ENCODE assay signal across 8 cellular contexts in genomic region chr1:1356796-1357401, GRCh38. TPM values are rescaled to one million over a fixed set of nuclear protein-coding genes. Genes with fewer than 3 reads are reported as not detected.
DNase-seq lines count a peak whose midpoint lies in the region; ATAC-seq and TF ChIP-seq lines count a peak whose summit lies in the region.
"Had no signal": no experiment of that assay in that cellular context is flagged by ENCODE, and none has a peak within 500 bp of the region (broad histone marks: within the 10 kb centered on the region; RNA-seq: fewer than 3 reads in every experiment).

No MANE protein-coding gene starts in this region.

- H3K4me1 Mint-ChIP-seq in immature natural killer cell (peaks cover 0 to 3% of the 10 kb centered on the region in 2 donors), GM23338 (peaks cover 38% of the 10 kb centered on the region)

- H3K27me3 Mint-ChIP-seq in immature natural killer cell (ENCODE audit: low read depth in 3 of 3) (peaks cover 5 to 8% (median 6%) of the 10 kb centered on the region in 3 donors), GM23338 (ENCODE audit: insufficient read depth, low read depth, poor library complexity) (peaks cover 42% of the 10 kb centered on the region)

- no peak for ATAC-seq in gastrocnemius medialis
- ATAC-seq in GM23338, result no peak

- in situ Hi-C loops in gastrocnemius medialis (cut with MboI; ENCODE audit: low sequenced_read_pairs in 4 of 4), result no loop called here

- H3K9me3 ChIP-seq in MG63 (no peaks in the 10 kb centered on the region), fibroblast of lung (ENCODE audit: control insufficient read depth, insufficient read depth, low read depth, low read length) (no peaks in the 10 kb centered on the region), gastrocnemius medialis (no peaks in the 10 kb centered on the region)

- TF ChIP-seq POLR2A in gastrocnemius medialis (IDR thresholded peaks at IDR 0.05), result no peak

- H3K79me2 ChIP-seq in fibroblast of lung (ENCODE audit: control insufficient read depth, insufficient read depth, low read length) (peaks cover 60% of the 10 kb centered on the region), GM23338 (replicated peaks; ENCODE audit: insufficient read depth) (no peaks in the 10 kb centered on the region)

- H3K27me3 ChIP-seq in MG63, result no peaks in the 10 kb centered on the region
- no peaks in the 10 kb centered on the region for H3K27me3 ChIP-seq in fibroblast of lung (ENCODE audit: control insufficient read depth, insufficient read depth, low read length)
- peaks cover 25 to 44% (median 43%) of the 10 kb centered on the region in 3 donors for H3K27me3 ChIP-seq in gastrocnemius medialis
- peaks cover 28% of the 10 kb centered on the region for H3K27me3 ChIP-seq in GM23338 (ENCODE audit: insufficient read depth)

- H3K4me3 Mint-ChIP-seq in immature natural killer cell, result no peak overlapping the region
- no peak overlapping the region for H3K4me3 Mint-ChIP-seq in GM23338

- H3K9me2 ChIP-seq in GM23338 (ENCODE audit: insufficient read depth), result no peaks in the 10 kb centered on the region

- H3K4me3 ChIP-seq in MG63, result peak overlapping the region; percentile 91
- H3K4me3 ChIP-seq in fibroblast of lung (replicated peaks in 1 of 4; ENCODE audit: control extremely low read depth in 1 of 4, insufficient read depth in 1 of 4, low read depth in 3 of 4, low read length in 4 of 4), result peak overlapping the region; percentile 91 to 98 (median 97)
- H3K4me3 ChIP-seq in gastrocnemius medialis, result peak overlapping the region; percentile 32 to 54 (median 50)
- H3K4me3 ChIP-seq in GM23338, result no peak overlapping the region

- peak overlapping the region; percentile 92 for H3K9ac ChIP-seq in fibroblast of lung (ENCODE audit: insufficient read depth, low read length)
- H3K9ac ChIP-seq: KMS-11 had no signal

- peaks cover 31% of the 10 kb centered on the region for H3F3A ChIP-seq in GM23338 (replicated peaks; ENCODE audit: low read depth)

- TF ChIP-seq CTCF in fibroblast of lung (conservative IDR thresholded peaks at IDR 0.05 in 1 of 2, IDR thresholded peaks at IDR 0.05 in 1 of 2; ENCODE audit: low read depth in 1 of 2, low read length in 2 of 2), result no peak
- TF ChIP-seq CTCF in gastrocnemius medialis (IDR thresholded peaks at IDR 0.05 in 4 of 5, conservative IDR thresholded peaks at IDR 0.05 in 1 of 5), result no peak
- TF ChIP-seq CTCF in GM23338 (conservative IDR thresholded peaks at IDR 0.05; ENCODE audit: low read depth in 2 of 2), result no peak

- H2AFZ ChIP-seq in fibroblast of lung (ENCODE audit: low read length) (no peak overlapping the region), GM23338 (no peak overlapping the region)

- H3K4me1 ChIP-seq in fibroblast of lung (ENCODE audit: control insufficient read depth, extremely low read depth, insufficient read depth, low read length) (peaks cover 43% of the 10 kb centered on the region), gastrocnemius medialis (peaks cover 21 to 50% of the 10 kb centered on the region in 2 donors), GM23338 (ENCODE audit: insufficient read depth) (peaks cover 35% of the 10 kb centered on the region)

- H3K27ac ChIP-seq in fibroblast of lung (ENCODE audit: insufficient read depth, low read length) (peak overlapping the region; percentile 96), gastrocnemius medialis (peak overlapping the region; percentile 65 to 80 (median 72)), GM23338 (ENCODE audit: low read depth) (no peak overlapping the region)
- H3K27ac ChIP-seq: KMS-11 had no signal

- H3K27ac Mint-ChIP-seq in immature natural killer cell (no peak overlapping the region), GM23338 (no peak overlapping the region; the same call in 1 of the 2 replicates)

- H3K36me3 Mint-ChIP-seq in immature natural killer cell (no peaks in the 10 kb centered on the region), GM23338 (ENCODE audit: low read depth) (no peaks in the 10 kb centered on the region)

- peak; percentile 50 for DNase-seq in MG63
- no peak for DNase-seq in fibroblast of lung (ENCODE audit: low read depth in 2 of 2)
- peak in 1 of 2 donors; percentile 16 for DNase-seq in gastrocnemius medialis
- no peak for DNase-seq in immature natural killer cell
- no peak for DNase-seq in GM23338 (ENCODE audit: low spot score)
- no peak for DNase-seq in T-helper 2 cell
- DNase-seq: activated effector memory CD4-positive, alpha-beta T cell treated with anti-CD3 and anti-CD28 coated beads, Interleukin-2, amount 50 U/mL, for 16 hours had no signal

- peak overlapping the region; percentile 87 for H3K4me2 ChIP-seq in fibroblast of lung (ENCODE audit: extremely low read depth, insufficient read depth, low read length)
- H3K4me2 ChIP-seq in GM23338, result no peak overlapping the region
- H3K4me2 ChIP-seq: KMS-11 had no signal

- H3K9me3 Mint-ChIP-seq in immature natural killer cell, result no peaks in the 10 kb centered on the region
- no peaks in the 10 kb centered on the region; the same call in 2 of the 3 replicates for H3K9me3 Mint-ChIP-seq in GM23338

- peaks cover 30% of the 10 kb centered on the region for H3K36me3 ChIP-seq in MG63
- H3K36me3 ChIP-seq in fibroblast of lung (ENCODE audit: control insufficient read depth, insufficient read depth, low read length), result peaks cover 25% of the 10 kb centered on the region
- no peaks in the 10 kb centered on the region for H3K36me3 ChIP-seq in gastrocnemius medialis
- H3K36me3 ChIP-seq in GM23338 (ENCODE audit: insufficient read depth), result no peaks in the 10 kb centered on the region

- H4K20me1 ChIP-seq in fibroblast of lung (ENCODE audit: control insufficient read depth, extremely low read depth, insufficient read depth, low read length) (no peaks in the 10 kb centered on the region), GM23338 (replicated peaks; ENCODE audit: insufficient read depth) (no peaks in the 10 kb centered on the region; the same call in 1 of the 2 replicates)

- intact Hi-C loops in gastrocnemius medialis (cut with DNase I; ENCODE audit: low total_unique reads), result no loop called here

TF ChIP-seq in GM23338, 12 proteins besides CTCF, POLR2A, EP300 and RAD21 (continues in another document):
- TF ChIP-seq JUNB (IDR thresholded peaks at IDR 0.05; ENCODE audit: unreplicated experiment), result no peak

RNA-seq across cellular contexts. Expression of gene MXRA8, which starts 1.5 kb away (rescaled TPM):
- total RNA-seq in MG63 (2014; rRNA removed; shearing (Covaris generic); ENCODE audit: low replicate concordance), result 259 and 316 TPM in 2 replicates
- 262 and 397 TPM in 2 replicates for total RNA-seq in fibroblast of lung
- 205 and 239 TPM in 2 replicates for polyA plus RNA-seq in fibroblast of lung
- polyA plus RNA-seq in fibroblast of lung (2012), result 320 and 409 TPM in 2 replicates
- polyA minus RNA-seq in fibroblast of lung (ENCODE audit: low replicate concordance), result 638 and 877 TPM in 2 replicates
- total RNA-seq in gastrocnemius medialis, result 10 to 100 TPM; 13.9 to 41.9 (median 34.2) TPM
- not detected for polyA plus RNA-seq in immature natural killer cell
- total RNA-seq in GM23338 (2014; rRNA removed; shearing (Covaris generic)), result 11.7 and 17.2 TPM in 2 replicates
- 7.6 and 9.1 TPM in 2 replicates for polyA plus RNA-seq in GM23338 (2016; fragmentation: Nextera tagmentation; extraction: Ambion mirVana)

RNA-seq across cellular contexts. Expression of gene DVL1, which starts 7.7 kb away (rescaled TPM):
- 55.3 and 107 TPM in 2 replicates for total RNA-seq in MG63 (2014; rRNA removed; shearing (Covaris generic); ENCODE audit: low replicate concordance)
- total RNA-seq in fibroblast of lung, result 78.3 and 107 TPM in 2 replicates
- 9.1 and 12.5 TPM in 2 replicates for polyA plus RNA-seq in fibroblast of lung
- 23.4 and 43.6 TPM in 2 replicates for polyA plus RNA-seq in fibroblast of lung (2012)
- polyA minus RNA-seq in fibroblast of lung (ENCODE audit: low replicate concordance), result 14.8 and 16.0 TPM in 2 replicates
- 100 to 1,000 TPM; 196 to 311 (median 258) TPM for total RNA-seq in gastrocnemius medialis
- 1 to 10 TPM in 2 of 3 donors, under 1 TPM in 1; 0.78 to 1.5 (median 1.4) TPM for polyA plus RNA-seq in immature natural killer cell
- total RNA-seq in GM23338 (2014; rRNA removed; shearing (Covaris generic)), result 62.7 and 69.7 TPM in 2 replicates
- 13.5 and 15.4 TPM in 2 replicates for polyA plus RNA-seq in GM23338 (2016; fragmentation: Nextera tagmentation; extraction: Ambion mirVana)

RNA-seq across cellular contexts. Expression of gene AURKAIP1, which starts 18.1 kb away (rescaled TPM):
- total RNA-seq in MG63 (2014; rRNA removed; shearing (Covaris generic); ENCODE audit: low replicate concordance), result 94.2 and 226 TPM in 2 replicates
- total RNA-seq in fibroblast of lung (83.2 and 85.2 TPM in 2 replicates), gastrocnemius medialis (100 to 1,000 TPM; 165 to 450 (median 234) TPM)
- polyA plus RNA-seq in fibroblast of lung (42.2 and 66.9 TPM in 2 replicates), immature natural killer cell (100 to 1,000 TPM; 168 to 216 (median 190) TPM), GM23338 (2016; fragmentation: Nextera tagmentation; extraction: Ambion mirVana) (355 and 369 TPM in 2 replicates)
- 92.6 and 179 TPM in 2 replicates for polyA plus RNA-seq in fibroblast of lung (2012)
- polyA minus RNA-seq in fibroblast of lung (ENCODE audit: low replicate concordance), result 7.1 and 8.1 TPM in 2 replicates
- total RNA-seq in GM23338 (2014; rRNA removed; shearing (Covaris generic)), result 156 and 167 TPM in 2 replicates

RNA-seq across cellular contexts. Expression of gene TAS1R3, which starts 25.8 kb away (rescaled TPM):
- not detected in 2 replicates for total RNA-seq in MG63 (2014; rRNA removed; shearing (Covaris generic); ENCODE audit: low replicate concordance)
- total RNA-seq in fibroblast of lung (0.17 and 0.26 TPM in 2 replicates), gastrocnemius medialis (under 1 TPM in 2 of 4 donors, not detected in 2; 0.20 to 0.44 TPM)
- polyA plus RNA-seq in fibroblast of lung (0.01 and 0.02 TPM in 2 replicates), immature natural killer cell (under 1 TPM in 1 of 3 donors, not detected in 2; 0.08 TPM), GM23338 (2016; fragmentation: Nextera tagmentation; extraction: Ambion mirVana) (0.12 TPM in 1 of 2 replicates, not detected in the other)
- polyA plus RNA-seq in fibroblast of lung (2012), result 0.06 and 0.13 TPM in 2 replicates
- polyA minus RNA-seq in fibroblast of lung (ENCODE audit: low replicate concordance), result not detected in 2 replicates
- 0.14 TPM in 1 of 2 replicates, not detected in the other for total RNA-seq in GM23338 (2014; rRNA removed; shearing (Covaris generic))

RNA-seq across cellular contexts. Expression of gene CPTP, which starts 32.3 kb away (rescaled TPM):
- 18.1 and 31.1 TPM in 2 replicates for total RNA-seq in MG63 (2014; rRNA removed; shearing (Covaris generic); ENCODE audit: low replicate concordance)
- total RNA-seq in fibroblast of lung, result 9.0 and 10.1 TPM in 2 replicates
- polyA plus RNA-seq in fibroblast of lung, result 6.0 and 6.2 TPM in 2 replicates
- 13.5 and 18.1 TPM in 2 replicates for polyA plus RNA-seq in fibroblast of lung (2012)
- 4.4 and 5.6 TPM in 2 replicates for polyA minus RNA-seq in fibroblast of lung (ENCODE audit: low replicate concordance)
- total RNA-seq in gastrocnemius medialis, result 10 to 100 TPM; 22.7 to 64.9 (median 34.0) TPM
- 10 to 100 TPM in 2 of 3 donors, 1 to 10 TPM in 1; 9.2 to 23.7 (median 10.5) TPM for polyA plus RNA-seq in immature natural killer cell
- total RNA-seq in GM23338 (2014; rRNA removed; shearing (Covaris generic)), result 12.9 and 13.5 TPM in 2 replicates
- polyA plus RNA-seq in GM23338 (2016; fragmentation: Nextera tagmentation; extraction: Ambion mirVana), result 8.1 and 8.2 TPM in 2 replicates
